In genomic region chr7:1669486-1669951, GRCh38 we compare ENCODE assay signal across 13 cellular contexts. TPM values are rescaled to one million over a fixed set of nuclear protein-coding genes. Genes with fewer than 3 reads are reported as not detected.
DNase-seq lines count a peak whose midpoint lies in the region; ATAC-seq and TF ChIP-seq lines count a peak whose summit lies in the region.
"Had no signal": no experiment of that assay in that cellular context is flagged by ENCODE, and none has a peak within 500 bp of the region (broad histone marks: within the 10 kb centered on the region; RNA-seq: fewer than 3 reads in every experiment).

No MANE protein-coding gene starts in this region.

- H3K4me3 ChIP-seq in suprapubic skin, result peak overlapping the region; percentile 54
- H3K4me3 ChIP-seq: body of pancreas had no signal

- no peaks in the 10 kb centered on the region for H3K36me3 ChIP-seq in suprapubic skin

- no peak for TF ChIP-seq EP300 in suprapubic skin (IDR thresholded peaks at IDR 0.05)

- POLR2A ChIA-PET in activated CD4-positive, alpha-beta memory T cell treated with anti-CD3 and anti-CD28 coated beads for 36 hours (lab: Charles Lee), result no interaction called here
- POLR2A ChIA-PET in activated CD4-positive, alpha-beta memory T cell treated with anti-CD3 and anti-CD28 coated beads, Interleukin-2, amount 10 ng/mL, durations not matched to agents 7 days and 5 days (lab: Charles Lee), result no interaction called here

- H3K9me3 Mint-ChIP-seq in activated CD4-positive, alpha-beta memory T cell treated with anti-CD3 and anti-CD28 coated beads for 36 hours, result no peaks in the 10 kb centered on the region
- H3K9me3 Mint-ChIP-seq in activated CD4-positive, alpha-beta memory T cell treated with anti-CD3 and anti-CD28 coated beads, Interleukin-2, amount 10 ng/mL, durations not matched to agents 7 days and 5 days, result no peaks in the 10 kb centered on the region
- H3K9me3 Mint-ChIP-seq: CD4-positive, CD25-positive, alpha-beta regulatory T cell had no signal

- TF ChIP-seq CTCF in suprapubic skin (IDR thresholded peaks at IDR 0.05), result no peak

- H3K27me3 Mint-ChIP-seq in activated CD4-positive, alpha-beta memory T cell treated with anti-CD3 and anti-CD28 coated beads for 36 hours, result peaks cover 25% of the 10 kb centered on the region
- peaks cover 29% of the 10 kb centered on the region for H3K27me3 Mint-ChIP-seq in activated CD4-positive, alpha-beta memory T cell treated with anti-CD3 and anti-CD28 coated beads, Interleukin-2, amount 10 ng/mL, durations not matched to agents 7 days and 5 days

- TF ChIP-seq POLR2A in suprapubic skin (IDR thresholded peaks at IDR 0.05), result no peak

- H3K27ac ChIP-seq in suprapubic skin, result no peak overlapping the region
- H3K27ac ChIP-seq: body of pancreas had no signal

- no peak overlapping the region for H3K27ac Mint-ChIP-seq in activated CD4-positive, alpha-beta memory T cell treated with anti-CD3 and anti-CD28 coated beads for 36 hours
- no peak overlapping the region for H3K27ac Mint-ChIP-seq in activated CD4-positive, alpha-beta memory T cell treated with anti-CD3 and anti-CD28 coated beads, Interleukin-2, amount 10 ng/mL, durations not matched to agents 7 days and 5 days
- H3K27ac Mint-ChIP-seq: CD4-positive, CD25-positive, alpha-beta regulatory T cell had no signal

- WGBS in suprapubic skin, result 8% methylated on average over 4 of the region's 27 CpGs

- CTCF ChIA-PET in activated CD4-positive, alpha-beta memory T cell treated with anti-CD3 and anti-CD28 coated beads for 36 hours (lab: Charles Lee), result no interaction called here
- CTCF ChIA-PET in activated CD4-positive, alpha-beta memory T cell treated with anti-CD3 and anti-CD28 coated beads, Interleukin-2, amount 10 ng/mL, durations not matched to agents 7 days and 5 days (lab: Charles Lee), result no interaction called here

- peak; percentile 8 for DNase-seq in activated CD4-positive, alpha-beta memory T cell treated with anti-CD3 and anti-CD28 coated beads for 36 hours
- no peak for DNase-seq in activated CD4-positive, alpha-beta memory T cell treated with anti-CD3 and anti-CD28 coated beads, Interleukin-2, amount 10 ng/mL, durations not matched to agents 7 days and 5 days
- peak; percentile 12 for DNase-seq in activated CD8-positive, alpha-beta memory T cell treated with anti-CD3 and anti-CD28 coated beads, Interleukin-2, amount 50 U/mL, for 4 hours
- DNase-seq in islet precursor cell (peak; percentile 85), suprapubic skin (ENCODE audit: low spot score in 2 of 2) (peak in 1 of 2 donors; percentile 31), SK-N-DZ (ENCODE audit: low spot score) (no peak)
- no peak for DNase-seq in effector CD4-positive, alpha-beta T cell
- DNase-seq: CD4-positive, CD25-positive, alpha-beta regulatory T cell; kidney glomerular epithelial cell; NCI-H1092; stimulated activated CD4-positive, alpha-beta T cell treated with anti-CD3 and anti-CD28 coated beads, Interleukin-2, amount 100 ng/mL, for 48 hours had no signal

- intact Hi-C loops in activated CD4-positive, alpha-beta memory T cell treated with anti-CD3 and anti-CD28 coated beads for 36 hours (cut with micrococcal nuclease), result loop anchor here (10.0 kb wide), 1 partner anchor 685 kb away; the partner anchor contains the start of gene EIF3B

- H3K27me3 ChIP-seq in suprapubic skin, result peaks cover 98% of the 10 kb centered on the region

- H3K9me3 ChIP-seq in suprapubic skin, result no peaks in the 10 kb centered on the region
- H3K9me3 ChIP-seq: body of pancreas had no signal

- no peak for ATAC-seq in HG03571 (IDR thresholded peaks at IDR 0.05; ENCODE audit: unreplicated experiment)

- H3K4me1 Mint-ChIP-seq in activated CD4-positive, alpha-beta memory T cell treated with anti-CD3 and anti-CD28 coated beads for 36 hours (ENCODE audit: low read depth), result peaks cover 5% of the 10 kb centered on the region
- H3K4me1 Mint-ChIP-seq in activated CD4-positive, alpha-beta memory T cell treated with anti-CD3 and anti-CD28 coated beads, Interleukin-2, amount 10 ng/mL, durations not matched to agents 7 days and 5 days, result peaks cover 8% of the 10 kb centered on the region

- H3K4me1 ChIP-seq in suprapubic skin, result peaks cover 66% of the 10 kb centered on the region

- H3K36me3 Mint-ChIP-seq in activated CD4-positive, alpha-beta memory T cell treated with anti-CD3 and anti-CD28 coated beads for 36 hours, result no peaks in the 10 kb centered on the region
- H3K36me3 Mint-ChIP-seq in activated CD4-positive, alpha-beta memory T cell treated with anti-CD3 and anti-CD28 coated beads, Interleukin-2, amount 10 ng/mL, durations not matched to agents 7 days and 5 days (ENCODE audit: low read depth), result no peaks in the 10 kb centered on the region
- H3K36me3 Mint-ChIP-seq: CD4-positive, CD25-positive, alpha-beta regulatory T cell had no signal

- no peak overlapping the region for H3K4me3 Mint-ChIP-seq in activated CD4-positive, alpha-beta memory T cell treated with anti-CD3 and anti-CD28 coated beads for 36 hours
- no peak overlapping the region for H3K4me3 Mint-ChIP-seq in activated CD4-positive, alpha-beta memory T cell treated with anti-CD3 and anti-CD28 coated beads, Interleukin-2, amount 10 ng/mL, durations not matched to agents 7 days and 5 days

RNA-seq across cellular contexts. Expression of gene ELFN1, which starts 0.6 kb away (rescaled TPM):
- total RNA-seq in activated CD4-positive, alpha-beta memory T cell treated with anti-CD3 and anti-CD28 coated beads for 36 hours, result under 1 TPM; 0.10 to 0.12 TPM
- total RNA-seq in activated CD4-positive, alpha-beta memory T cell treated with anti-CD3 and anti-CD28 coated beads, Interleukin-2, amount 10 ng/mL, durations not matched to agents 7 days and 5 days, result under 1 TPM in 1 of 2 experiments, not detected in 1; 0.08 TPM
- total RNA-seq in suprapubic skin, result 1 to 10 TPM; 1.4 to 2.5 (median 1.9) TPM
- polyA plus RNA-seq in SK-N-DZ (2014; cell fraction: cytosol; rRNA removed), result 19.1 and 20.7 TPM in 2 replicates
- 13.3 and 17.1 TPM in 2 replicates for polyA plus RNA-seq in SK-N-DZ (2014; cell fraction: nucleus; rRNA removed)
- total RNA-seq: CD4-positive, CD25-positive, alpha-beta regulatory T cell had no signal
- polyA plus RNA-seq: CD4-positive, CD25-positive, alpha-beta regulatory T cell had no signal

Comparison
In these comparisons a context has a peak if more than half of its experiments do, and no peak if none do; other contexts are left out.
1. DNase-seq: peak in activated CD4-positive, alpha-beta memory T cell treated with anti-CD3 and anti-CD28 coated beads for 36 hours (single experiment), activated CD8-positive, alpha-beta memory T cell treated with anti-CD3 and anti-CD28 coated beads, Interleukin-2, amount 50 U/mL, for 4 hours (single experiment) and islet precursor cell (single experiment); none in activated CD4-positive, alpha-beta memory T cell treated with anti-CD3 and anti-CD28 coated beads, Interleukin-2, amount 10 ng/mL, durations not matched to agents 7 days and 5 days (single experiment), effector CD4-positive, alpha-beta T cell (single experiment) and SK-N-DZ (single experiment).